Comparison of ENCODE assay signal across 11 cellular contexts in genomic region chr4:6676722-6677558, GRCh38. TPM values are rescaled to one million over a fixed set of nuclear protein-coding genes. Genes with fewer than 3 reads are reported as not detected.
DNase-seq lines count a peak whose midpoint lies in the region; ATAC-seq, FAIRE-seq and TF ChIP-seq lines count a peak whose summit lies in the region.
"Had no signal": no experiment of that assay in that cellular context is flagged by ENCODE, and none has a peak within 500 bp of the region (broad histone marks: within the 10 kb centered on the region; RNA-seq: fewer than 3 reads in every experiment).

No MANE protein-coding gene starts in this region.

- H3K4me3 Mint-ChIP-seq in CD4-positive, alpha-beta memory T cell = peak overlapping the region; percentile 57 to 99 (median 96)
- peak overlapping the region; percentile 94 for H3K4me3 Mint-ChIP-seq in activated naive CD8-positive, alpha-beta T cell treated with anti-CD3 and anti-CD28 coated beads, Interleukin-2, amount 10 ng/mL, durations not matched to agents 7 days and 5 days
- peak overlapping the region; percentile 95 for H3K4me3 Mint-ChIP-seq in natural killer cell

- H3K27me3 ChIP-seq in CD4-positive, alpha-beta memory T cell (ENCODE audit: insufficient read depth, low read length) = no peaks in the 10 kb centered on the region
- no peaks in the 10 kb centered on the region for H3K27me3 ChIP-seq in HL-60 (ENCODE audit: insufficient read depth, poor library complexity, severe bottlenecking)

- peak in 1 of 5 donors; percentile 51 for DNase-seq in CD4-positive, alpha-beta memory T cell
- DNase-seq in HL-60 (ENCODE audit: low read depth in 1 of 2, low spot score in 1 of 2) = no peak
- DNase-seq in activated naive CD8-positive, alpha-beta T cell treated with anti-CD3 and anti-CD28 coated beads, Interleukin-2, amount 10 ng/mL, durations not matched to agents 7 days and 5 days = no peak
- DNase-seq in natural killer cell = no peak
- no peak for DNase-seq in kidney
- no peak for DNase-seq in NCI-H128 (lab: John Stamatoyannopoulos, UW; ENCODE audit: unreplicated experiment)
- no peak for DNase-seq in GM13977 (ENCODE audit: low spot score)
- DNase-seq in EL = no peak

- no peak for FAIRE-seq in kidney (lab: Jason Lieb, UNC)
- FAIRE-seq: H54, TTC549 had no signal

- H3K27ac ChIP-seq in CD4-positive, alpha-beta memory T cell (ENCODE audit: low read depth, low read length) = peak overlapping the region; percentile 71
- H3K27ac ChIP-seq in HL-60 (replicated peaks) = peak overlapping the region; percentile 87
- H3K27ac ChIP-seq in kidney (ENCODE audit: low read depth in 2 of 2, low read length in 2 of 2) = no peak overlapping the region
- H3K27ac ChIP-seq: prostate gland had no signal

- no peaks in the 10 kb centered on the region for H3K27me3 Mint-ChIP-seq in CD4-positive, alpha-beta memory T cell
- no peaks in the 10 kb centered on the region for H3K27me3 Mint-ChIP-seq in activated naive CD8-positive, alpha-beta T cell treated with anti-CD3 and anti-CD28 coated beads, Interleukin-2, amount 10 ng/mL, durations not matched to agents 7 days and 5 days
- no peaks in the 10 kb centered on the region for H3K27me3 Mint-ChIP-seq in natural killer cell (ENCODE audit: low read depth in 2 of 2)

- peak overlapping the region; percentile 3 to 4 for H3K4me3 ChIP-seq in CD4-positive, alpha-beta memory T cell (ENCODE audit: low read length in 2 of 2)
- H3K4me3 ChIP-seq in HL-60 (replicated peaks; ENCODE audit: insufficient read depth, low read length) (peak overlapping the region; percentile 77), kidney (ENCODE audit: low read length in 2 of 2) (no peak overlapping the region)
- H3K4me3 ChIP-seq: prostate gland had no signal

- H3K9ac ChIP-seq in kidney (ENCODE audit: low read length in 2 of 2) = no peak overlapping the region

- no peak for ATAC-seq in activated naive CD8-positive, alpha-beta T cell treated with anti-CD3 and anti-CD28 coated beads, Interleukin-2, amount 10 ng/mL, durations not matched to agents 7 days and 5 days (ENCODE audit: low read depth)
- no peak for ATAC-seq in natural killer cell

- in situ Hi-C loops in GM13977 (cut with MboI; ENCODE audit: low pct_unique_long_range_greater_than_20kb, low sequenced_read_pairs, unreplicated experiment) = no loop called here

- peaks cover 44 to 77% (median 62%) of the 10 kb centered on the region in 4 donors for H3K4me1 Mint-ChIP-seq in CD4-positive, alpha-beta memory T cell
- H3K4me1 Mint-ChIP-seq in activated naive CD8-positive, alpha-beta T cell treated with anti-CD3 and anti-CD28 coated beads, Interleukin-2, amount 10 ng/mL, durations not matched to agents 7 days and 5 days = peaks cover 48% of the 10 kb centered on the region
- H3K4me1 Mint-ChIP-seq in natural killer cell = peaks cover 49 to 56% of the 10 kb centered on the region in 2 donors

- peak overlapping the region; percentile 84 to 97 (median 94) for H3K27ac Mint-ChIP-seq in CD4-positive, alpha-beta memory T cell
- peak overlapping the region; percentile 57 for H3K27ac Mint-ChIP-seq in activated naive CD8-positive, alpha-beta T cell treated with anti-CD3 and anti-CD28 coated beads, Interleukin-2, amount 10 ng/mL, durations not matched to agents 7 days and 5 days
- peak overlapping the region; percentile 96 to 97 for H3K27ac Mint-ChIP-seq in natural killer cell

- peaks cover 11% of the 10 kb centered on the region for H3K36me3 ChIP-seq in CD4-positive, alpha-beta memory T cell (ENCODE audit: insufficient read depth, low read length)
- H3K36me3 ChIP-seq in kidney (ENCODE audit: control insufficient read depth in 1 of 2, insufficient read depth in 2 of 2, low read length in 2 of 2) = no peaks in the 10 kb centered on the region
- H3K36me3 ChIP-seq: prostate gland had no signal

- no peak for TF ChIP-seq CTCF in HL-60 (IDR thresholded peaks at IDR 0.05; ENCODE audit: insufficient read depth, low read length)
- TF ChIP-seq CTCF in natural killer cell (IDR thresholded peaks at IDR 0.05) = no peak
- TF ChIP-seq CTCF in kidney (IDR thresholded peaks at IDR 0.05; ENCODE audit: borderline replicate concordance, extremely low read depth, insufficient read depth) = no peak
- TF ChIP-seq CTCF in GM13977 (IDR thresholded peaks at IDR 0.05; ENCODE audit: extremely low read depth, insufficient read depth, missing control alignments) = no peak

- H3K9me3 ChIP-seq in CD4-positive, alpha-beta memory T cell (ENCODE audit: control insufficient read depth in 1 of 2, low read length in 2 of 2) = peaks cover 0 to 5% of the 10 kb centered on the region in 2 donors
- peaks cover 0 to 4% of the 10 kb centered on the region in 2 donors for H3K9me3 ChIP-seq in kidney (ENCODE audit: control insufficient read depth in 1 of 2, low read length in 2 of 2)
- H3K9me3 ChIP-seq: prostate gland had no signal

- H3K36me3 Mint-ChIP-seq in CD4-positive, alpha-beta memory T cell = peaks cover 51 to 60% of the 10 kb centered on the region in 2 donors
- peaks cover 54% of the 10 kb centered on the region for H3K36me3 Mint-ChIP-seq in activated naive CD8-positive, alpha-beta T cell treated with anti-CD3 and anti-CD28 coated beads, Interleukin-2, amount 10 ng/mL, durations not matched to agents 7 days and 5 days
- no peaks in the 10 kb centered on the region for H3K36me3 Mint-ChIP-seq in natural killer cell

- POLR2A ChIA-PET in CD4-positive, alpha-beta memory T cell (lab: Charles Lee; ENCODE audit: partially characterized antibody) = interaction anchor here (4.1 to 17.1 kb wide), 4 partner anchors 7 to 35 kb away, joined by 44 to 1401 read pairs (median 110); partner anchors contain the start of genes BLOC1S4, MRFAP1, MRFAP1L1 and S100P
- POLR2A ChIA-PET in activated naive CD8-positive, alpha-beta T cell treated with anti-CD3 and anti-CD28 coated beads, Interleukin-2, amount 10 ng/mL, durations not matched to agents 7 days and 5 days (lab: Charles Lee) = interaction anchor here (0.6 to 5.6 kb wide), 4 partner anchors 15 to 167 kb away, joined by 3 to 199 read pairs (median 64); partner anchors contain the start of genes BLOC1S4, MRFAP1L1 and S100P

- intact Hi-C loops in CD4-positive, alpha-beta memory T cell (cut with micrococcal nuclease) = no loop called here
- intact Hi-C loops in natural killer cell (cut with micrococcal nuclease) = no loop called here
- intact Hi-C loops in kidney (cut with DNase I) = no loop called here

- H3K4me1 ChIP-seq in CD4-positive, alpha-beta memory T cell (ENCODE audit: insufficient read depth, low read length) = peaks cover 36% of the 10 kb centered on the region
- peaks cover 14 to 23% of the 10 kb centered on the region in 2 donors for H3K4me1 ChIP-seq in kidney (ENCODE audit: control insufficient read depth in 1 of 2, insufficient read depth in 1 of 2, low read depth in 1 of 2, low read length in 2 of 2)

- peaks cover 0 to 13% (median 6%) of the 10 kb centered on the region in 8 donors for H3K9me3 Mint-ChIP-seq in CD4-positive, alpha-beta memory T cell
- peaks cover 4% of the 10 kb centered on the region for H3K9me3 Mint-ChIP-seq in activated naive CD8-positive, alpha-beta T cell treated with anti-CD3 and anti-CD28 coated beads, Interleukin-2, amount 10 ng/mL, durations not matched to agents 7 days and 5 days
- H3K9me3 Mint-ChIP-seq in natural killer cell = no peaks in the 10 kb centered on the region

- CTCF ChIA-PET in CD4-positive, alpha-beta memory T cell (lab: Charles Lee; ENCODE audit: partially characterized antibody) = interaction anchor here (0.8 to 7.6 kb wide), 8 partner anchors 13 to 197 kb away, joined by 3 to 189 read pairs (median 56); partner anchors contain the start of genes BLOC1S4, MRFAP1L1 and S100P

RNA-seq across cellular contexts. Expression of gene S100P, which starts 16.7 kb away (rescaled TPM):
- 1 to 10 TPM; 2.0 to 2.1 TPM for total RNA-seq in CD4-positive, alpha-beta memory T cell
- 1 to 10 TPM; 1.3 to 3.9 TPM for polyA plus RNA-seq in CD4-positive, alpha-beta memory T cell
- 1 to 10 TPM in 1 of 2 experiments, not detected in 1; 1.5 TPM for total RNA-seq in activated naive CD8-positive, alpha-beta T cell treated with anti-CD3 and anti-CD28 coated beads, Interleukin-2, amount 10 ng/mL, durations not matched to agents 7 days and 5 days
- 1 to 10 TPM; 2.4 to 4.3 (median 2.7) TPM for total RNA-seq in natural killer cell
- not detected for total RNA-seq in kidney
- polyA plus RNA-seq in kidney (ENCODE audit: insufficient read depth, low read depth, low replicate concordance) = not detected

RNA-seq across cellular contexts. Expression of gene MRFAP1L1, which starts 32.7 kb away (rescaled TPM):
- 100 to 1,000 TPM; 127 to 134 TPM for total RNA-seq in CD4-positive, alpha-beta memory T cell
- polyA plus RNA-seq in CD4-positive, alpha-beta memory T cell = 100 to 1,000 TPM; 132 to 147 TPM
- total RNA-seq in activated naive CD8-positive, alpha-beta T cell treated with anti-CD3 and anti-CD28 coated beads, Interleukin-2, amount 10 ng/mL, durations not matched to agents 7 days and 5 days = 10 to 100 TPM; 74.6 to 80.0 TPM
- total RNA-seq in natural killer cell = 10 to 100 TPM; 38.4 to 60.9 (median 40.8) TPM
- total RNA-seq in kidney = 57.1 TPM
- 69.1 TPM for polyA plus RNA-seq in kidney (ENCODE audit: insufficient read depth, low read depth, low replicate concordance)

RNA-seq across cellular contexts. Expression of gene MRFAP1, which starts 36.5 kb away (rescaled TPM):
- total RNA-seq in CD4-positive, alpha-beta memory T cell = 100 to 1,000 TPM; 149 to 157 TPM
- polyA plus RNA-seq in CD4-positive, alpha-beta memory T cell = 100 to 1,000 TPM; 156 to 169 TPM
- total RNA-seq in activated naive CD8-positive, alpha-beta T cell treated with anti-CD3 and anti-CD28 coated beads, Interleukin-2, amount 10 ng/mL, durations not matched to agents 7 days and 5 days = 100 to 1,000 TPM; 123 to 128 TPM
- total RNA-seq in natural killer cell (100 to 1,000 TPM; 105 to 146 (median 146) TPM), kidney (264 TPM)
- polyA plus RNA-seq in kidney (ENCODE audit: insufficient read depth, low read depth, low replicate concordance) = 406 TPM

RNA-seq across cellular contexts. Expression of gene BLOC1S4, which starts 39.0 kb away (rescaled TPM):
- 10 to 100 TPM; 35.3 to 37.8 TPM for total RNA-seq in CD4-positive, alpha-beta memory T cell
- polyA plus RNA-seq in CD4-positive, alpha-beta memory T cell = 10 to 100 TPM; 72.6 to 76.2 TPM
- 10 to 100 TPM; 23.9 to 24.3 TPM for total RNA-seq in activated naive CD8-positive, alpha-beta T cell treated with anti-CD3 and anti-CD28 coated beads, Interleukin-2, amount 10 ng/mL, durations not matched to agents 7 days and 5 days
- 10 to 100 TPM; 18.9 to 20.1 (median 20.0) TPM for total RNA-seq in natural killer cell
- 14.2 TPM for total RNA-seq in kidney
- polyA plus RNA-seq in kidney (ENCODE audit: insufficient read depth, low read depth, low replicate concordance) = 12.3 TPM

Comparison
In these comparisons a context has a peak if more than half of its experiments do, and no peak if none do; other contexts are left out.
1. H3K27ac ChIP-seq: peak in CD4-positive, alpha-beta memory T cell (single experiment) and HL-60 (single experiment); none in kidney (0 of 2).
2. H3K4me3 ChIP-seq: peak in CD4-positive, alpha-beta memory T cell (2 of 2) and HL-60 (single experiment); none in kidney (0 of 2).
3. Peak in every context shown above with its lines, with median percentiles within 50 percentile points of each other: H3K27ac Mint-ChIP-seq and H3K4me3 Mint-ChIP-seq.